In the genomic region with DNA sequence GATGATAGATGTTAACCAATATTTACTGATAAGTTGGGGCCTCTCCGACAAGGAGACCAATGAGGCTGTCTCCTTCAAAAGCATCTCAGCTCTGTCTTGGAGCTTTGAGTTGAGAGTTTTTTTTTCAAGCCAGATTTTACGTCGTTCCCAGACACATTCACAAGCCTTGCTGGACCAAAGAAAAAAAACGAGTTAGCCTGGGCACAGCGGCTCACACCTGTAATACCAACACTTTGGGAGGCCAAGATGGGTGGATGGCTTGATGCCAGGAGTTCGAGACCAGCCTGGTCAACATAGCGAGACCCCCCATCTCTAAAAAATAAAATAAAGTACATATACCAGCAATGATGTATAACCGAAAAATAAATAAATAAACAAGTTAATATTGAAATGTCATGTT, we compare ENCODE assay signal across 2 cellular contexts.
TF ChIP-seq lines count a peak whose summit lies in the region.

No MANE protein-coding gene starts in this region.

TF ChIP-seq in SK-N-SH, 30 proteins besides CTCF, POLR2A, EP300 and RAD21:
- TF ChIP-seq CHD2 (IDR thresholded peaks at IDR 0.05; ENCODE audit: low read length, partially characterized antibody) (no peak), NFIC (IDR thresholded peaks at IDR 0.05; ENCODE audit: borderline replicate concordance) (no peak)

TF ChIP-seq in SK-N-SH treated with all-trans-retinoic acid at 6 μM for 48 hours, 23 proteins besides CTCF, POLR2A, EP300 and RAD21 (continued from another document):
- TF ChIP-seq BACH2 (CRISPR knock-in tag; IDR thresholded peaks at IDR 0.05; ENCODE audit: borderline replicate concordance) (no peak), PPARA (CRISPR knock-in tag; IDR thresholded peaks at IDR 0.05; ENCODE audit: borderline replicate concordance) (no peak), ZNF8 (CRISPR knock-in tag; IDR thresholded peaks at IDR 0.05) (no peak), ISL1 (CRISPR knock-in tag; IDR thresholded peaks at IDR 0.05) (no peak), TOX (CRISPR knock-in tag; IDR thresholded peaks at IDR 0.05; ENCODE audit: borderline replicate concordance) (no peak), ARNTL (CRISPR knock-in tag; IDR thresholded peaks at IDR 0.05; ENCODE audit: borderline replicate concordance, low read depth) (no peak)
